Comparison of ENCODE assay signal across 2 cellular contexts in the genomic region with DNA sequence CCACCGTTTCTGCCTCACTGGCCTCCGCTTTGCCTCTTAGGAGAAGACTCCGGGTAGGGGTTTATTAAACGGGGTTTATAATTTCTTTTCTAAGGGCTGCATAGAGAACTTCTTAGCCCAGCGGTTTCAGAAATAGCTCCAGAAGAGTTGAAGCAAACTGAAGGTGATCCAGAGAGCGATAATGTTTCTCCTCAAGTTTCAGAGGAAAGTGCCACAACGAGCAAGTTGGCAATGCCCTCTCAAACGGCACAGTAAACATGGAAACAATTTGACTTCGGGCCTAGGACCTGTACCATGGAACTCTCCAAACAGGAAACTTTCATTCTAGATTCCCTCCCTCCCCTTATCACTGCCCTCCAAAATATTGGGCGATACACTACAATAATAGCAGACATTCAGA.
TF ChIP-seq lines count a peak whose summit lies in the region.

No MANE protein-coding gene starts in this region.

TF ChIP-seq in GM23338, 12 proteins besides CTCF, POLR2A, EP300 and RAD21 (continued from another document):
- TF ChIP-seq ZNF331 (CRISPR knock-in tag; IDR thresholded peaks at IDR 0.05; ENCODE audit: low read depth) = no peak
- no peak for TF ChIP-seq STAT1 (IDR thresholded peaks at IDR 0.05; ENCODE audit: unreplicated experiment)
- no peak for TF ChIP-seq POLR2AphosphoS5 (IDR thresholded peaks at IDR 0.05; ENCODE audit: low read depth)
- no peak for TF ChIP-seq EZH2phosphoT487 (IDR thresholded peaks at IDR 0.05; ENCODE audit: unreplicated experiment)
- TF ChIP-seq NANOG (IDR thresholded peaks at IDR 0.05; ENCODE audit: borderline replicate concordance) = no peak
- TF ChIP-seq JUNB (IDR thresholded peaks at IDR 0.05; ENCODE audit: unreplicated experiment) = no peak
- TF ChIP-seq, protein P1, sequence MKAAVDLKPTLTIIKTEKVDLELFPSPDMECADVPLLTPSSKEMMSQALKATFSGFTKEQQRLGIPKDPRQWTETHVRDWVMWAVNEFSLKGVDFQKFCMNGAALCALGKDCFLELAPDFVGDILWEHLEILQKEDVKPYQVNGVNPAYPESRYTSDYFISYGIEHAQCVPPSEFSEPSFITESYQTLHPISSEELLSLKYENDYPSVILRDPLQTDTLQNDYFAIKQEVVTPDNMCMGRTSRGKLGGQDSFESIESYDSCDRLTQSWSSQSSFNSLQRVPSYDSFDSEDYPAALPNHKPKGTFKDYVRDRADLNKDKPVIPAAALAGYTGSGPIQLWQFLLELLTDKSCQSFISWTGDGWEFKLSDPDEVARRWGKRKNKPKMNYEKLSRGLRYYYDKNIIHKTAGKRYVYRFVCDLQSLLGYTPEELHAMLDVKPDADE (IDR thresholded peaks at IDR 0.05) = no peak

TF ChIP-seq in WTC11, 78 proteins besides CTCF, POLR2A, EP300 and RAD21 (continued from another document):
- TF ChIP-seq, protein P2, sequence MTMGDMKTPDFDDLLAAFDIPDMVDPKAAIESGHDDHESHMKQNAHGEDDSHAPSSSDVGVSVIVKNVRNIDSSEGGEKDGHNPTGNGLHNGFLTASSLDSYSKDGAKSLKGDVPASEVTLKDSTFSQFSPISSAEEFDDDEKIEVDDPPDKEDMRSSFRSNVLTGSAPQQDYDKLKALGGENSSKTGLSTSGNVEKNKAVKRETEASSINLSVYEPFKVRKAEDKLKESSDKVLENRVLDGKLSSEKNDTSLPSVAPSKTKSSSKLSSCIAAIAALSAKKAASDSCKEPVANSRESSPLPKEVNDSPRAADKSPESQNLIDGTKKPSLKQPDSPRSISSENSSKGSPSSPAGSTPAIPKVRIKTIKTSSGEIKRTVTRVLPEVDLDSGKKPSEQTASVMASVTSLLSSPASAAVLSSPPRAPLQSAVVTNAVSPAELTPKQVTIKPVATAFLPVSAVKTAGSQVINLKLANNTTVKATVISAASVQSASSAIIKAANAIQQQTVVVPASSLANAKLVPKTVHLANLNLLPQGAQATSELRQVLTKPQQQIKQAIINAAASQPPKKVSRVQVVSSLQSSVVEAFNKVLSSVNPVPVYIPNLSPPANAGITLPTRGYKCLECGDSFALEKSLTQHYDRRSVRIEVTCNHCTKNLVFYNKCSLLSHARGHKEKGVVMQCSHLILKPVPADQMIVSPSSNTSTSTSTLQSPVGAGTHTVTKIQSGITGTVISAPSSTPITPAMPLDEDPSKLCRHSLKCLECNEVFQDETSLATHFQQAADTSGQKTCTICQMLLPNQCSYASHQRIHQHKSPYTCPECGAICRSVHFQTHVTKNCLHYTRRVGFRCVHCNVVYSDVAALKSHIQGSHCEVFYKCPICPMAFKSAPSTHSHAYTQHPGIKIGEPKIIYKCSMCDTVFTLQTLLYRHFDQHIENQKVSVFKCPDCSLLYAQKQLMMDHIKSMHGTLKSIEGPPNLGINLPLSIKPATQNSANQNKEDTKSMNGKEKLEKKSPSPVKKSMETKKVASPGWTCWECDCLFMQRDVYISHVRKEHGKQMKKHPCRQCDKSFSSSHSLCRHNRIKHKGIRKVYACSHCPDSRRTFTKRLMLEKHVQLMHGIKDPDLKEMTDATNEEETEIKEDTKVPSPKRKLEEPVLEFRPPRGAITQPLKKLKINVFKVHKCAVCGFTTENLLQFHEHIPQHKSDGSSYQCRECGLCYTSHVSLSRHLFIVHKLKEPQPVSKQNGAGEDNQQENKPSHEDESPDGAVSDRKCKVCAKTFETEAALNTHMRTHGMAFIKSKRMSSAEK (CRISPR knock-in tag; IDR thresholded peaks at IDR 0.05; ENCODE audit: borderline replicate concordance) = no peak
- no peak for TF ChIP-seq ZNF232 (CRISPR knock-in tag; IDR thresholded peaks at IDR 0.05)
- TF ChIP-seq NR1H2 (CRISPR knock-in tag; IDR thresholded peaks at IDR 0.05) = no peak
- no peak for TF ChIP-seq ZNF317 (CRISPR knock-in tag; IDR thresholded peaks at IDR 0.05; ENCODE audit: borderline replicate concordance, low read depth)
- no peak for TF ChIP-seq SOX15 (CRISPR knock-in tag; IDR thresholded peaks at IDR 0.05)
- TF ChIP-seq, protein P3, sequence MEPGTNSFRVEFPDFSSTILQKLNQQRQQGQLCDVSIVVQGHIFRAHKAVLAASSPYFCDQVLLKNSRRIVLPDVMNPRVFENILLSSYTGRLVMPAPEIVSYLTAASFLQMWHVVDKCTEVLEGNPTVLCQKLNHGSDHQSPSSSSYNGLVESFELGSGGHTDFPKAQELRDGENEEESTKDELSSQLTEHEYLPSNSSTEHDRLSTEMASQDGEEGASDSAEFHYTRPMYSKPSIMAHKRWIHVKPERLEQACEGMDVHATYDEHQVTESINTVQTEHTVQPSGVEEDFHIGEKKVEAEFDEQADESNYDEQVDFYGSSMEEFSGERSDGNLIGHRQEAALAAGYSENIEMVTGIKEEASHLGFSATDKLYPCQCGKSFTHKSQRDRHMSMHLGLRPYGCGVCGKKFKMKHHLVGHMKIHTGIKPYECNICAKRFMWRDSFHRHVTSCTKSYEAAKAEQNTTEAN (CRISPR knock-in tag; IDR thresholded peaks at IDR 0.05) = no peak
